ENCODE assay signal across 1 cellular context in the genomic region with DNA sequence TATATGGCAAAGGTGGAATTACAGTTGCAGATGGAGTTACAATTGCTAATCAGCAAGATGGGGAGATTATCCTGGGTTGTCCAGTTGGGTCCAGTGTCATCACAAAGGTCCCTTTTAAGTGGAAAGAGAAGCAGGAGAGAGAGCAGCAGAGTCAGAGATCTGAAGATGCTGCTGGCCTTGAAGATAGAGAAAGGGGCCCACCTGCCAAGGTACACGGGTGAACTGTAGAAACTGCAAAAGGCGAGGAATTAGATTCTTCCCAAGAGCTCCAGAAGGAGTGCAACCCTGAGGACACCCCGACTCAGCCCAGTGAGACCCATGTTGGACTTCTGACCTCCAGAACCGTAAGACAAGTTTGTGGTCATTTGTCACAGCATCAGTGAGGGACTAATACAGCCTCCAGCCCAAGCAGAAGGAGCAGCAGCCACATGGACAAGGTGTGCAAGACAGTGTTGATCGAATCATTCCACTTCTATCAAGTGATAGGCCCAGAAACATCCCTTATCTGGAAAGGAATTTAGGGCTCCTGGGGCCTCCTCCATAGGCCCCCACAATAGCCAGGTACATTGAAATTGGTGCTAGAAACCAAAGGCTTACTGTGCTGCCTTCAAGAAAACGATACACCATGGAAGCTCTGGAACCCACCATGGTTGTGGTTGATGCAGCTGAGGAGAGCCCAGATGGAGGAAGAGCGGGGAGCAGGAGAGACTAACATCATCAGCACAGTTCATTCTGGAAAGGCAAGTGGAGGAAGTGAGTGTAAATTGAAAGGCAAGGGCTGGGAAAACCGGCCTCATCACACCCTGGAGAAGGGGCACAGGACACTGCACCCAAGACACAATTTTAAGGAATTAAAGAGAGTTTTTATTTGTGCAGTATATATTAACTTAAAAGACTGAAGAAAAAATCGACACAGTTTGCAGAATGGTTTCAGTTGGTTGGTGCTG.
TF ChIP-seq lines count a peak whose summit lies in the region.

No MANE protein-coding gene starts in this region.

TF ChIP-seq in K562, 482 proteins besides CTCF, POLR2A, EP300 and RAD21 (continues in another document):
- TF ChIP-seq, protein P1, sequence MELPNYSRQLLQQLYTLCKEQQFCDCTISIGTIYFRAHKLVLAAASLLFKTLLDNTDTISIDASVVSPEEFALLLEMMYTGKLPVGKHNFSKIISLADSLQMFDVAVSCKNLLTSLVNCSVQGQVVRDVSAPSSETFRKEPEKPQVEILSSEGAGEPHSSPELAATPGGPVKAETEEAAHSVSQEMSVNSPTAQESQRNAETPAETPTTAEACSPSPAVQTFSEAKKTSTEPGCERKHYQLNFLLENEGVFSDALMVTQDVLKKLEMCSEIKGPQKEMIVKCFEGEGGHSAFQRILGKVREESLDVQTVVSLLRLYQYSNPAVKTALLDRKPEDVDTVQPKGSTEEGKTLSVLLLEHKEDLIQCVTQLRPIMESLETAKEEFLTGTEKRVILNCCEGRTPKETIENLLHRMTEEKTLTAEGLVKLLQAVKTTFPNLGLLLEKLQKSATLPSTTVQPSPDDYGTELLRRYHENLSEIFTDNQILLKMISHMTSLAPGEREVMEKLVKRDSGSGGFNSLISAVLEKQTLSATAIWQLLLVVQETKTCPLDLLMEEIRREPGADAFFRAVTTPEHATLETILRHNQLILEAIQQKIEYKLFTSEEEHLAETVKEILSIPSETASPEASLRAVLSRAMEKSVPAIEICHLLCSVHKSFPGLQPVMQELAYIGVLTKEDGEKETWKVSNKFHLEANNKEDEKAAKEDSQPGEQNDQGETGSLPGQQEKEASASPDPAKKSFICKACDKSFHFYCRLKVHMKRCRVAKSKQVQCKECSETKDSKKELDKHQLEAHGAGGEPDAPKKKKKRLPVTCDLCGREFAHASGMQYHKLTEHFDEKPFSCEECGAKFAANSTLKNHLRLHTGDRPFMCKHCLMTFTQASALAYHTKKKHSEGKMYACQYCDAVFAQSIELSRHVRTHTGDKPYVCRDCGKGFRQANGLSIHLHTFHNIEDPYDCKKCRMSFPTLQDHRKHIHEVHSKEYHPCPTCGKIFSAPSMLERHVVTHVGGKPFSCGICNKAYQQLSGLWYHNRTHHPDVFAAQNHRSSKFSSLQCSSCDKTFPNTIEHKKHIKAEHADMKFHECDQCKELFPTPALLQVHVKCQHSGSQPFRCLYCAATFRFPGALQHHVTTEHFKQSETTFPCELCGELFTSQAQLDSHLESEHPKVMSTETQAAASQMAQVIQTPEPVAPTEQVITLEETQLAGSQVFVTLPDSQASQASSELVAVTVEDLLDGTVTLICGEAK (IDR thresholded peaks at IDR 0.05) = no peak
- TF ChIP-seq, protein P1 (CRISPR knock-in tag; IDR thresholded peaks at IDR 0.05) = no peak
- peak; percentile 96 for TF ChIP-seq ZNF12 (CRISPR knock-in tag; IDR thresholded peaks at IDR 0.05)
- peak; percentile 23; the same call in 1 of the 2 replicates for TF ChIP-seq ZNF436 (CRISPR knock-in tag; IDR thresholded peaks at IDR 0.05)
- TF ChIP-seq FOXA3 (CRISPR knock-in tag; conservative IDR thresholded peaks at IDR 0.05 in 1 of 2, IDR thresholded peaks at IDR 0.05 in 1 of 2) = 0 out of 4 replicates have a peak, but pooled peaks of 1 of the 2 experiments have one; percentile 59
- TF ChIP-seq, protein P2, sequence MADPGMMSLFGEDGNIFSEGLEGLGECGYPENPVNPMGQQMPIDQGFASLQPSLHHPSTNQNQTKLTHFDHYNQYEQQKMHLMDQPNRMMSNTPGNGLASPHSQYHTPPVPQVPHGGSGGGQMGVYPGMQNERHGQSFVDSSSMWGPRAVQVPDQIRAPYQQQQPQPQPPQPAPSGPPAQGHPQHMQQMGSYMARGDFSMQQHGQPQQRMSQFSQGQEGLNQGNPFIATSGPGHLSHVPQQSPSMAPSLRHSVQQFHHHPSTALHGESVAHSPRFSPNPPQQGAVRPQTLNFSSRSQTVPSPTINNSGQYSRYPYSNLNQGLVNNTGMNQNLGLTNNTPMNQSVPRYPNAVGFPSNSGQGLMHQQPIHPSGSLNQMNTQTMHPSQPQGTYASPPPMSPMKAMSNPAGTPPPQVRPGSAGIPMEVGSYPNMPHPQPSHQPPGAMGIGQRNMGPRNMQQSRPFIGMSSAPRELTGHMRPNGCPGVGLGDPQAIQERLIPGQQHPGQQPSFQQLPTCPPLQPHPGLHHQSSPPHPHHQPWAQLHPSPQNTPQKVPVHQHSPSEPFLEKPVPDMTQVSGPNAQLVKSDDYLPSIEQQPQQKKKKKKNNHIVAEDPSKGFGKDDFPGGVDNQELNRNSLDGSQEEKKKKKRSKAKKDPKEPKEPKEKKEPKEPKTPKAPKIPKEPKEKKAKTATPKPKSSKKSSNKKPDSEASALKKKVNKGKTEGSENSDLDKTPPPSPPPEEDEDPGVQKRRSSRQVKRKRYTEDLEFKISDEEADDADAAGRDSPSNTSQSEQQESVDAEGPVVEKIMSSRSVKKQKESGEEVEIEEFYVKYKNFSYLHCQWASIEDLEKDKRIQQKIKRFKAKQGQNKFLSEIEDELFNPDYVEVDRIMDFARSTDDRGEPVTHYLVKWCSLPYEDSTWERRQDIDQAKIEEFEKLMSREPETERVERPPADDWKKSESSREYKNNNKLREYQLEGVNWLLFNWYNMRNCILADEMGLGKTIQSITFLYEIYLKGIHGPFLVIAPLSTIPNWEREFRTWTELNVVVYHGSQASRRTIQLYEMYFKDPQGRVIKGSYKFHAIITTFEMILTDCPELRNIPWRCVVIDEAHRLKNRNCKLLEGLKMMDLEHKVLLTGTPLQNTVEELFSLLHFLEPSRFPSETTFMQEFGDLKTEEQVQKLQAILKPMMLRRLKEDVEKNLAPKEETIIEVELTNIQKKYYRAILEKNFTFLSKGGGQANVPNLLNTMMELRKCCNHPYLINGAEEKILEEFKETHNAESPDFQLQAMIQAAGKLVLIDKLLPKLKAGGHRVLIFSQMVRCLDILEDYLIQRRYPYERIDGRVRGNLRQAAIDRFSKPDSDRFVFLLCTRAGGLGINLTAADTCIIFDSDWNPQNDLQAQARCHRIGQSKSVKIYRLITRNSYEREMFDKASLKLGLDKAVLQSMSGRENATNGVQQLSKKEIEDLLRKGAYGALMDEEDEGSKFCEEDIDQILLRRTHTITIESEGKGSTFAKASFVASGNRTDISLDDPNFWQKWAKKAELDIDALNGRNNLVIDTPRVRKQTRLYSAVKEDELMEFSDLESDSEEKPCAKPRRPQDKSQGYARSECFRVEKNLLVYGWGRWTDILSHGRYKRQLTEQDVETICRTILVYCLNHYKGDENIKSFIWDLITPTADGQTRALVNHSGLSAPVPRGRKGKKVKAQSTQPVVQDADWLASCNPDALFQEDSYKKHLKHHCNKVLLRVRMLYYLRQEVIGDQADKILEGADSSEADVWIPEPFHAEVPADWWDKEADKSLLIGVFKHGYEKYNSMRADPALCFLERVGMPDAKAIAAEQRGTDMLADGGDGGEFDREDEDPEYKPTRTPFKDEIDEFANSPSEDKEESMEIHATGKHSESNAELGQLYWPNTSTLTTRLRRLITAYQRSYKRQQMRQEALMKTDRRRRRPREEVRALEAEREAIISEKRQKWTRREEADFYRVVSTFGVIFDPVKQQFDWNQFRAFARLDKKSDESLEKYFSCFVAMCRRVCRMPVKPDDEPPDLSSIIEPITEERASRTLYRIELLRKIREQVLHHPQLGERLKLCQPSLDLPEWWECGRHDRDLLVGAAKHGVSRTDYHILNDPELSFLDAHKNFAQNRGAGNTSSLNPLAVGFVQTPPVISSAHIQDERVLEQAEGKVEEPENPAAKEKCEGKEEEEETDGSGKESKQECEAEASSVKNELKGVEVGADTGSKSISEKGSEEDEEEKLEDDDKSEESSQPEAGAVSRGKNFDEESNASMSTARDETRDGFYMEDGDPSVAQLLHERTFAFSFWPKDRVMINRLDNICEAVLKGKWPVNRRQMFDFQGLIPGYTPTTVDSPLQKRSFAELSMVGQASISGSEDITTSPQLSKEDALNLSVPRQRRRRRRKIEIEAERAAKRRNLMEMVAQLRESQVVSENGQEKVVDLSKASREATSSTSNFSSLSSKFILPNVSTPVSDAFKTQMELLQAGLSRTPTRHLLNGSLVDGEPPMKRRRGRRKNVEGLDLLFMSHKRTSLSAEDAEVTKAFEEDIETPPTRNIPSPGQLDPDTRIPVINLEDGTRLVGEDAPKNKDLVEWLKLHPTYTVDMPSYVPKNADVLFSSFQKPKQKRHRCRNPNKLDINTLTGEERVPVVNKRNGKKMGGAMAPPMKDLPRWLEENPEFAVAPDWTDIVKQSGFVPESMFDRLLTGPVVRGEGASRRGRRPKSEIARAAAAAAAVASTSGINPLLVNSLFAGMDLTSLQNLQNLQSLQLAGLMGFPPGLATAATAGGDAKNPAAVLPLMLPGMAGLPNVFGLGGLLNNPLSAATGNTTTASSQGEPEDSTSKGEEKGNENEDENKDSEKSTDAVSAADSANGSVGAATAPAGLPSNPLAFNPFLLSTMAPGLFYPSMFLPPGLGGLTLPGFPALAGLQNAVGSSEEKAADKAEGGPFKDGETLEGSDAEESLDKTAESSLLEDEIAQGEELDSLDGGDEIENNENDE (IDR thresholded peaks at IDR 0.05; ENCODE audit: low read depth, low read length) = peak; percentile 69
- TF ChIP-seq OTX1 (CRISPR knock-in tag; IDR thresholded peaks at IDR 0.05) = peak; percentile 31; the same call in 1 of the 2 replicates
- TF ChIP-seq HDAC6 (IDR thresholded peaks at IDR 0.05; ENCODE audit: low read depth, low read length) = 0 out of 2 replicates have a peak, but pooled peaks have one; percentile 80
- no peak for TF ChIP-seq STAT5B (CRISPR knock-in tag; IDR thresholded peaks at IDR 0.05)
- TF ChIP-seq STAG1 (CRISPR knock-in tag; IDR thresholded peaks at IDR 0.05; ENCODE audit: borderline replicate concordance) = peak; percentile 20; the same call in 1 of the 2 replicates
- TF ChIP-seq MED1 (CRISPR knock-in tag; IDR thresholded peaks at IDR 0.05; ENCODE audit: borderline replicate concordance) = 0 out of 2 replicates have a peak, but pooled peaks have one; percentile 81
- no peak for TF ChIP-seq ZNF551 (CRISPR knock-in tag; IDR thresholded peaks at IDR 0.05)
- TF ChIP-seq, protein P3, sequence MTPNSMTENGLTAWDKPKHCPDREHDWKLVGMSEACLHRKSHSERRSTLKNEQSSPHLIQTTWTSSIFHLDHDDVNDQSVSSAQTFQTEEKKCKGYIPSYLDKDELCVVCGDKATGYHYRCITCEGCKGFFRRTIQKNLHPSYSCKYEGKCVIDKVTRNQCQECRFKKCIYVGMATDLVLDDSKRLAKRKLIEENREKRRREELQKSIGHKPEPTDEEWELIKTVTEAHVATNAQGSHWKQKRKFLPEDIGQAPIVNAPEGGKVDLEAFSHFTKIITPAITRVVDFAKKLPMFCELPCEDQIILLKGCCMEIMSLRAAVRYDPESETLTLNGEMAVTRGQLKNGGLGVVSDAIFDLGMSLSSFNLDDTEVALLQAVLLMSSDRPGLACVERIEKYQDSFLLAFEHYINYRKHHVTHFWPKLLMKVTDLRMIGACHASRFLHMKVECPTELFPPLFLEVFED (CRISPR knock-in tag; conservative IDR thresholded peaks at IDR 0.05) = 0 out of 2 replicates have a peak, but pooled peaks have one; percentile 29
- TF ChIP-seq JUN (IDR thresholded peaks at IDR 0.05; ENCODE audit: borderline replicate concordance, low read depth, low read length) = no peak
- 0 out of 2 replicates have a peak, but pooled peaks have one; percentile 49 for TF ChIP-seq JUN (CRISPR knock-in tag; IDR thresholded peaks at IDR 0.05; ENCODE audit: borderline replicate concordance)
- TF ChIP-seq HNRNPUL1 (IDR thresholded peaks at IDR 0.05; ENCODE audit: low read length) = peak; percentile 79
- TF ChIP-seq BRCA1 (IDR thresholded peaks at IDR 0.05) = no peak
- peak; percentile 92; the same call in 1 of the 2 replicates for TF ChIP-seq BRCA1 (CRISPR knock-in tag; IDR thresholded peaks at IDR 0.05)
- TF ChIP-seq HEY1 (CRISPR knock-in tag; IDR thresholded peaks at IDR 0.05; ENCODE audit: borderline replicate concordance) = no peak
- 0 out of 2 replicates have a peak, but pooled peaks have one; percentile 45 for TF ChIP-seq TSC22D4 (tag; IDR thresholded peaks at IDR 0.05)
- peak; percentile 16; the same call in 1 of the 2 replicates for TF ChIP-seq CEBPG (CRISPR knock-in tag; IDR thresholded peaks at IDR 0.05)
- no peak for TF ChIP-seq CEBPG (tag; conservative IDR thresholded peaks at IDR 0.05 in 1 of 2, IDR thresholded peaks at IDR 0.05 in 1 of 2)
- TF ChIP-seq RCOR1 (IDR thresholded peaks at IDR 0.05; ENCODE audit: borderline replicate concordance in 1 of 2, low read depth in 2 of 2, low read length in 2 of 2) = peak in 1 of 2 experiments; percentile 7; a peak in 1 of 4 replicates
- TF ChIP-seq ZC3H4 (CRISPR knock-in tag; IDR thresholded peaks at IDR 0.05; ENCODE audit: borderline replicate concordance) = peak; percentile 66; the same call in 1 of the 2 replicates
